1 cellular context compared by ENCODE assay signal in the genomic region with DNA sequence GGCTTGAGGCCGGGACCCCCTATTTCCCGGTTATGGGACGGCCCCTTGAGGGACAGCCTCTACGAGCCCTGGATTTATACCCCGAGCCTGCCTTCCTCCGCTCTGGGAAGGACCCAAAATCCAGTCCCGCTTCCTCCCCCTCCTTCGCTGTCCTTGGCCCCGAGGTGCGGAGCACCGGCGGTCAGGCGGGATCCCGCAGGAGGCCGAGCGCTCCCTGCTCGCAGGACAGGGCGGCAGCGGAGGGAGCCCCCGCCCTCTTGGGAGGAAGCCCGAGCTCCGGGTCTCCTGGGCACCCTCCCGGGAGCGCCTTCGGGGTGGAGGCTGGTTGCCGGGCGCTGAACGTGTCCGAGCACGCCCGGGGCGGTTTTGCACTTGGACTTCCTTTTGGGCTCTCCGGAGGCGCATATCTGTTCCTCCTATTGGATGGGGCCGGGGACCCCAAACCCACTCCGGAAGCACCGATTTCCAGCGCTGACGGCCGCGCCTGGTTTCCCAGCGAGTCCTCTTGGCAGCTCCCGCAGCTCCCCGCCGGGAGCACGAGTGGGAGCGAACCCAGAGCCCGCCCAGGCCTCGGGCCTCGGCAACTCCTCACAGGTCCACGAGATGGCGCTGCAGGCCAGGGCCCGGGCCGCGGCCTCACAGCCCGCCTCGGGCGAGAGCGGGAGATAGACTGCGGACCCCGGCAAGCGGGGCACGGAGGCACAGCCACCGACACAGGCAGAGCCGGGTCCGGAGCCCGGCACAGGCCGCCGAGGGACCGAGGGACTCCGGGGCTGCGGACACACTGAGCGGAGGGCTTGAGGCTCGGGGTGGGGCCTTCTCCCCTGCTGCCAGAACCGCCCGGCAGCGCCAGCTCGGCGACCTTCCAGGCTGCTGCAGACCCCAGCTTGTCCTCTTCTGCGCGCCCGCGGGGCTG.
TF ChIP-seq lines count a peak whose summit lies in the region.

No MANE protein-coding gene starts in this region.

TF ChIP-seq in HEK293, 187 proteins besides CTCF, POLR2A, EP300 and RAD21 (continued from another document and continues in another):
- TF ChIP-seq, protein P1, sequence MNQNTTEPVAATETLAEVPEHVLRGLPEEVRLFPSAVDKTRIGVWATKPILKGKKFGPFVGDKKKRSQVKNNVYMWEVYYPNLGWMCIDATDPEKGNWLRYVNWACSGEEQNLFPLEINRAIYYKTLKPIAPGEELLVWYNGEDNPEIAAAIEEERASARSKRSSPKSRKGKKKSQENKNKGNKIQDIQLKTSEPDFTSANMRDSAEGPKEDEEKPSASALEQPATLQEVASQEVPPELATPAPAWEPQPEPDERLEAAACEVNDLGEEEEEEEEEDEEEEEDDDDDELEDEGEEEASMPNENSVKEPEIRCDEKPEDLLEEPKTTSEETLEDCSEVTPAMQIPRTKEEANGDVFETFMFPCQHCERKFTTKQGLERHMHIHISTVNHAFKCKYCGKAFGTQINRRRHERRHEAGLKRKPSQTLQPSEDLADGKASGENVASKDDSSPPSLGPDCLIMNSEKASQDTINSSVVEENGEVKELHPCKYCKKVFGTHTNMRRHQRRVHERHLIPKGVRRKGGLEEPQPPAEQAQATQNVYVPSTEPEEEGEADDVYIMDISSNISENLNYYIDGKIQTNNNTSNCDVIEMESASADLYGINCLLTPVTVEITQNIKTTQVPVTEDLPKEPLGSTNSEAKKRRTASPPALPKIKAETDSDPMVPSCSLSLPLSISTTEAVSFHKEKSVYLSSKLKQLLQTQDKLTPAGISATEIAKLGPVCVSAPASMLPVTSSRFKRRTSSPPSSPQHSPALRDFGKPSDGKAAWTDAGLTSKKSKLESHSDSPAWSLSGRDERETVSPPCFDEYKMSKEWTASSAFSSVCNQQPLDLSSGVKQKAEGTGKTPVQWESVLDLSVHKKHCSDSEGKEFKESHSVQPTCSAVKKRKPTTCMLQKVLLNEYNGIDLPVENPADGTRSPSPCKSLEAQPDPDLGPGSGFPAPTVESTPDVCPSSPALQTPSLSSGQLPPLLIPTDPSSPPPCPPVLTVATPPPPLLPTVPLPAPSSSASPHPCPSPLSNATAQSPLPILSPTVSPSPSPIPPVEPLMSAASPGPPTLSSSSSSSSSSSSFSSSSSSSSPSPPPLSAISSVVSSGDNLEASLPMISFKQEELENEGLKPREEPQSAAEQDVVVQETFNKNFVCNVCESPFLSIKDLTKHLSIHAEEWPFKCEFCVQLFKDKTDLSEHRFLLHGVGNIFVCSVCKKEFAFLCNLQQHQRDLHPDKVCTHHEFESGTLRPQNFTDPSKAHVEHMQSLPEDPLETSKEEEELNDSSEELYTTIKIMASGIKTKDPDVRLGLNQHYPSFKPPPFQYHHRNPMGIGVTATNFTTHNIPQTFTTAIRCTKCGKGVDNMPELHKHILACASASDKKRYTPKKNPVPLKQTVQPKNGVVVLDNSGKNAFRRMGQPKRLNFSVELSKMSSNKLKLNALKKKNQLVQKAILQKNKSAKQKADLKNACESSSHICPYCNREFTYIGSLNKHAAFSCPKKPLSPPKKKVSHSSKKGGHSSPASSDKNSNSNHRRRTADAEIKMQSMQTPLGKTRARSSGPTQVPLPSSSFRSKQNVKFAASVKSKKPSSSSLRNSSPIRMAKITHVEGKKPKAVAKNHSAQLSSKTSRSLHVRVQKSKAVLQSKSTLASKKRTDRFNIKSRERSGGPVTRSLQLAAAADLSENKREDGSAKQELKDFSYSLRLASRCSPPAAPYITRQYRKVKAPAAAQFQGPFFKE (tag by site-specific recombination; IDR thresholded peaks at IDR 0.05; ENCODE audit: borderline replicate concordance) = no peak
- TF ChIP-seq ZNF555 (tag by site-specific recombination; conservative IDR thresholded peaks at IDR 0.05) (no peak), ZNF585B (tag by site-specific recombination; IDR thresholded peaks at IDR 0.05) (no peak), KLF9 (tag by site-specific recombination; IDR thresholded peaks at IDR 0.05; ENCODE audit: low read depth) (no peak; the same call in 1 of the 2 replicates), SP2 (tag by site-specific recombination; IDR thresholded peaks at IDR 0.05) (peak; percentile 44; the same call in 1 of the 2 replicates), ZNF558 (tag by site-specific recombination; IDR thresholded peaks at IDR 0.05) (no peak), GLIS1 (tag by site-specific recombination; IDR thresholded peaks at IDR 0.05) (0 out of 2 replicates have a peak, but pooled peaks have one; percentile 25), ZNF10 (tag by site-specific recombination; IDR thresholded peaks at IDR 0.05) (0 out of 2 replicates have a peak, but pooled peaks have one; percentile 6), ZNF112 (tag by site-specific recombination; IDR thresholded peaks at IDR 0.05) (no peak), SCRT1 (tag by site-specific recombination; IDR thresholded peaks at IDR 0.05; ENCODE audit: borderline replicate concordance) (no peak), KLF7 (tag by site-specific recombination; IDR thresholded peaks at IDR 0.05; ENCODE audit: borderline replicate concordance) (peak; percentile 81), ZNF658 (tag by site-specific recombination; IDR thresholded peaks at IDR 0.05) (no peak), ZNF174 (tag by site-specific recombination; IDR thresholded peaks at IDR 0.05) (no peak), ZBTB17 (tag by site-specific recombination; IDR thresholded peaks at IDR 0.05) (peak; percentile 82), ZSCAN16 (tag by site-specific recombination; IDR thresholded peaks at IDR 0.05) (no peak), TCF7L2 (IDR thresholded peaks at IDR 0.05; ENCODE audit: borderline replicate concordance, low read depth, low read length) (no peak), YY1 (tag by site-specific recombination; IDR thresholded peaks at IDR 0.05) (0 out of 2 replicates have a peak, but pooled peaks have one; percentile 15), ZNF791 (tag by site-specific recombination; IDR thresholded peaks at IDR 0.05) (no peak), ZNF530 (tag by site-specific recombination; IDR thresholded peaks at IDR 0.05; ENCODE audit: low read depth) (no peak), SETDB1 (IDR thresholded peaks at IDR 0.05; ENCODE audit: insufficient read length, low read length) (no peak), ZNF366 (tag by site-specific recombination; conservative IDR thresholded peaks at IDR 0.05) (no peak), ZNF211 (tag by site-specific recombination; IDR thresholded peaks at IDR 0.05; ENCODE audit: low read depth) (no peak), SP7 (tag by site-specific recombination; IDR thresholded peaks at IDR 0.05) (peak; percentile 80), ZNF223 (tag by site-specific recombination; IDR thresholded peaks at IDR 0.05) (no peak; the same call in 1 of the 2 replicates), ZNF843 (tag by site-specific recombination; IDR thresholded peaks at IDR 0.05) (peak; percentile 62; the same call in 1 of the 2 replicates), ZNF624 (tag by site-specific recombination; IDR thresholded peaks at IDR 0.05) (no peak)
- TF ChIP-seq, protein P2, sequence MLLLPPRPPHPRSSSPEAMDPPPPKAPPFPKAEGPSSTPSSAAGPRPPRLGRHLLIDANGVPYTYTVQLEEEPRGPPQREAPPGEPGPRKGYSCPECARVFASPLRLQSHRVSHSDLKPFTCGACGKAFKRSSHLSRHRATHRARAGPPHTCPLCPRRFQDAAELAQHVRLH (tag by site-specific recombination; IDR thresholded peaks at IDR 0.05) = 0 out of 2 replicates have a peak, but pooled peaks have one; percentile 8
- TF ChIP-seq, protein P3, sequence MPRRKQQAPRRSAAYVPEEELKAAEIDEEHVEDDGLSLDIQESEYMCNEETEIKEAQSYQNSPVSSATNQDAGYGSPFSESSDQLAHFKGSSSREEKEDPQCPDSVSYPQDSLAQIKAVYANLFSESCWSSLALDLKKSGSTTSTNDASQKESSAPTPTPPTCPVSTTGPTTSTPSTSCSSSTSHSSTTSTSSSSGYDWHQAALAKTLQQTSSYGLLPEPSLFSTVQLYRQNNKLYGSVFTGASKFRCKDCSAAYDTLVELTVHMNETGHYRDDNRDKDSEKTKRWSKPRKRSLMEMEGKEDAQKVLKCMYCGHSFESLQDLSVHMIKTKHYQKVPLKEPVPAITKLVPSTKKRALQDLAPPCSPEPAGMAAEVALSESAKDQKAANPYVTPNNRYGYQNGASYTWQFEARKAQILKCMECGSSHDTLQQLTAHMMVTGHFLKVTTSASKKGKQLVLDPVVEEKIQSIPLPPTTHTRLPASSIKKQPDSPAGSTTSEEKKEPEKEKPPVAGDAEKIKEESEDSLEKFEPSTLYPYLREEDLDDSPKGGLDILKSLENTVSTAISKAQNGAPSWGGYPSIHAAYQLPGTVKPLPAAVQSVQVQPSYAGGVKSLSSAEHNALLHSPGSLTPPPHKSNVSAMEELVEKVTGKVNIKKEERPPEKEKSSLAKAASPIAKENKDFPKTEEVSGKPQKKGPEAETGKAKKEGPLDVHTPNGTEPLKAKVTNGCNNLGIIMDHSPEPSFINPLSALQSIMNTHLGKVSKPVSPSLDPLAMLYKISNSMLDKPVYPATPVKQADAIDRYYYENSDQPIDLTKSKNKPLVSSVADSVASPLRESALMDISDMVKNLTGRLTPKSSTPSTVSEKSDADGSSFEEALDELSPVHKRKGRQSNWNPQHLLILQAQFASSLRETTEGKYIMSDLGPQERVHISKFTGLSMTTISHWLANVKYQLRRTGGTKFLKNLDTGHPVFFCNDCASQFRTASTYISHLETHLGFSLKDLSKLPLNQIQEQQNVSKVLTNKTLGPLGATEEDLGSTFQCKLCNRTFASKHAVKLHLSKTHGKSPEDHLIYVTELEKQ (tag by site-specific recombination; IDR thresholded peaks at IDR 0.05; ENCODE audit: borderline replicate concordance) = no peak; the same call in 1 of the 2 replicates
- TF ChIP-seq, protein P4, sequence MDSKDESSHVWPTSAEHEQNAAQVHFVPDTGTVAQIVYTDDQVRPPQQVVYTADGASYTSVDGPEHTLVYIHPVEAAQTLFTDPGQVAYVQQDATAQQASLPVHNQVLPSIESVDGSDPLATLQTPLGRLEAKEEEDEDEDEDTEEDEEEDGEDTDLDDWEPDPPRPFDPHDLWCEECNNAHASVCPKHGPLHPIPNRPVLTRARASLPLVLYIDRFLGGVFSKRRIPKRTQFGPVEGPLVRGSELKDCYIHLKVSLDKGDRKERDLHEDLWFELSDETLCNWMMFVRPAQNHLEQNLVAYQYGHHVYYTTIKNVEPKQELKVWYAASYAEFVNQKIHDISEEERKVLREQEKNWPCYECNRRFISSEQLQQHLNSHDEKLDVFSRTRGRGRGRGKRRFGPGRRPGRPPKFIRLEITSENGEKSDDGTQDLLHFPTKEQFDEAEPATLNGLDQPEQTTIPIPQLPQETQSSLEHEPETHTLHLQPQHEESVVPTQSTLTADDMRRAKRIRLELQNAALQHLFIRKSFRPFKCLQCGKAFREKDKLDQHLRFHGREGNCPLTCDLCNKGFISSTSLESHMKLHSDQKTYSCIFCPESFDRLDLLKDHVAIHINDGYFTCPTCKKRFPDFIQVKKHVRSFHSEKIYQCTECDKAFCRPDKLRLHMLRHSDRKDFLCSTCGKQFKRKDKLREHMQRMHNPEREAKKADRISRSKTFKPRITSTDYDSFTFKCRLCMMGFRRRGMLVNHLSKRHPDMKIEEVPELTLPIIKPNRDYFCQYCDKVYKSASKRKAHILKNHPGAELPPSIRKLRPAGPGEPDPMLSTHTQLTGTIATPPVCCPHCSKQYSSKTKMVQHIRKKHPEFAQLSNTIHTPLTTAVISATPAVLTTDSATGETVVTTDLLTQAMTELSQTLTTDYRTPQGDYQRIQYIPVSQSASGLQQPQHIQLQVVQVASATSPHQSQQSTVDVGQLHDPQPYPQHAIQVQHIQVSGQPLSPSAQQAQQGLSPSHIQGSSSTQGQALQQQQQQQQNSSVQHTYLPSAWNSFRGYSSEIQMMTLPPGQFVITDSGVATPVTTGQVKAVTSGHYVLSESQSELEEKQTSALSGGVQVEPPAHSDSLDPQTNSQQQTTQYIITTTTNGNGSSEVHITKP (tag by site-specific recombination; IDR thresholded peaks at IDR 0.05) = peak; percentile 60
- TF ChIP-seq, protein P5, sequence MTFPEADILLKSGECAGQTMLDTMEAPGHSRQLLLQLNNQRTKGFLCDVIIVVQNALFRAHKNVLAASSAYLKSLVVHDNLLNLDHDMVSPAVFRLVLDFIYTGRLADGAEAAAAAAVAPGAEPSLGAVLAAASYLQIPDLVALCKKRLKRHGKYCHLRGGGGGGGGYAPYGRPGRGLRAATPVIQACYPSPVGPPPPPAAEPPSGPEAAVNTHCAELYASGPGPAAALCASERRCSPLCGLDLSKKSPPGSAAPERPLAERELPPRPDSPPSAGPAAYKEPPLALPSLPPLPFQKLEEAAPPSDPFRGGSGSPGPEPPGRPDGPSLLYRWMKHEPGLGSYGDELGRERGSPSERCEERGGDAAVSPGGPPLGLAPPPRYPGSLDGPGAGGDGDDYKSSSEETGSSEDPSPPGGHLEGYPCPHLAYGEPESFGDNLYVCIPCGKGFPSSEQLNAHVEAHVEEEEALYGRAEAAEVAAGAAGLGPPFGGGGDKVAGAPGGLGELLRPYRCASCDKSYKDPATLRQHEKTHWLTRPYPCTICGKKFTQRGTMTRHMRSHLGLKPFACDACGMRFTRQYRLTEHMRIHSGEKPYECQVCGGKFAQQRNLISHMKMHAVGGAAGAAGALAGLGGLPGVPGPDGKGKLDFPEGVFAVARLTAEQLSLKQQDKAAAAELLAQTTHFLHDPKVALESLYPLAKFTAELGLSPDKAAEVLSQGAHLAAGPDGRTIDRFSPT (tag by site-specific recombination; IDR thresholded peaks at IDR 0.05) = no peak
- TF ChIP-seq, protein P6, sequence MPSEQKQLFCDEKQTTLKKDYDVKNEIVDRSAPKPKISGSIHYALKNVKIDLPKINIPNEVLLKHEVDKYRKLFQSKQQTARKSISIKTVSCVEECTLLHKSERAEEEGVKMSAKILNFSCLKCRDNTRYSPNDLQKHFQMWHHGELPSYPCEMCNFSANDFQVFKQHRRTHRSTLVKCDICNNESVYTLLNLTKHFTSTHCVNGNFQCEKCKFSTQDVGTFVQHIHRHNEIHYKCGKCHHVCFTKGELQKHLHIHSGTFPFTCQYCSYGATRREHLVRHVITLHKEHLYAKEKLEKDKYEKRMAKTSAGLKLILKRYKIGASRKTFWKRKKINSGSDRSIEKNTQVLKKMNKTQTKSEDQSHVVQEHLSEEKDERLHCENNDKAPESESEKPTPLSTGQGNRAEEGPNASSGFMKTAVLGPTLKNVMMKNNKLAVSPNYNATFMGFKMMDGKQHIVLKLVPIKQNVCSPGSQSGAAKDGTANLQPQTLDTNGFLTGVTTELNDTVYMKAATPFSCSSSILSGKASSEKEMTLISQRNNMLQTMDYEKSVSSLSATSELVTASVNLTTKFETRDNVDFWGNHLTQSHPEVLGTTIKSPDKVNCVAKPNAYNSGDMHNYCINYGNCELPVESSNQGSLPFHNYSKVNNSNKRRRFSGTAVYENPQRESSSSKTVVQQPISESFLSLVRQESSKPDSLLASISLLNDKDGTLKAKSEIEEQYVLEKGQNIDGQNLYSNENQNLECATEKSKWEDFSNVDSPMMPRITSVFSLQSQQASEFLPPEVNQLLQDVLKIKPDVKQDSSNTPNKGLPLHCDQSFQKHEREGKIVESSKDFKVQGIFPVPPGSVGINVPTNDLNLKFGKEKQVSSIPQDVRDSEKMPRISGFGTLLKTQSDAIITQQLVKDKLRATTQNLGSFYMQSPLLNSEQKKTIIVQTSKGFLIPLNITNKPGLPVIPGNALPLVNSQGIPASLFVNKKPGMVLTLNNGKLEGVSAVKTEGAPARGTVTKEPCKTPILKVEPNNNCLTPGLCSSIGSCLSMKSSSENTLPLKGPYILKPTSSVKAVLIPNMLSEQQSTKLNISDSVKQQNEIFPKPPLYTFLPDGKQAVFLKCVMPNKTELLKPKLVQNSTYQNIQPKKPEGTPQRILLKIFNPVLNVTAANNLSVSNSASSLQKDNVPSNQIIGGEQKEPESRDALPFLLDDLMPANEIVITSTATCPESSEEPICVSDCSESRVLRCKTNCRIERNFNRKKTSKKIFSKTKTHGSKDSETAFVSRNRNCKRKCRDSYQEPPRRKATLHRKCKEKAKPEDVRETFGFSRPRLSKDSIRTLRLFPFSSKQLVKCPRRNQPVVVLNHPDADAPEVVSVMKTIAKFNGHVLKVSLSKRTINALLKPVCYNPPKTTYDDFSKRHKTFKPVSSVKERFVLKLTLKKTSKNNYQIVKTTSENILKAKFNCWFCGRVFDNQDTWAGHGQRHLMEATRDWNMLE (tag by site-specific recombination; conservative IDR thresholded peaks at IDR 0.05; ENCODE audit: low read depth) = 0 out of 2 replicates have a peak, but pooled peaks have one; percentile 19
